ENCODE assay signal across 1 cellular context in genomic region chr4:24979554-24979953, GRCh38.
TF ChIP-seq lines count a peak whose summit lies in the region.

No MANE protein-coding gene starts in this region.

TF ChIP-seq in WTC11, 78 proteins besides CTCF, POLR2A, EP300 and RAD21 (continued from another document):
- no peak for TF ChIP-seq ATF2 (CRISPR knock-in tag; IDR thresholded peaks at IDR 0.05; ENCODE audit: borderline replicate concordance, low read depth)
